In the genomic region with DNA sequence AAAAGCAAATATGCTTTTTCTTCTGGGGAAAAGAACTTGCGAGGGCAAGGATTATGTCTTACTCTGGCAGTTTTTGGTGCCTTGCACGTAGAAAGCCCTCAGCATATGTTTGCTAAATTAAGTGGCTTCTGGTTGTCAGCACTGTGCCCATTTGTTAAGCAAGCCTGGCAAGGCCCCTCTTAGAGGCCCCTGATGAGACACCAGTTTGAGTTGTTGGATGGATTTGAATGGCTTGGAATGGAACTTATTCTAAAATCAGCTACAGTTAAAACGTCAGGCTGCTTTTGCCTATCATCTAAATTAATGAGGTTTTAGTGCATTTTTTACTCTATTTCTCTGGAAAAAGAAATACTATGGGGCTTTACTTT, we compare ENCODE assay signal across 21 cellular contexts. TPM values are rescaled to one million over a fixed set of nuclear protein-coding genes. Genes with fewer than 3 reads are reported as not detected.
DNase-seq lines count a peak whose midpoint lies in the region; ATAC-seq and TF ChIP-seq lines count a peak whose summit lies in the region.
"Had no signal": no experiment of that assay in that cellular context is flagged by ENCODE, and none has a peak within 500 bp of the region (broad histone marks: within the 10 kb centered on the region; RNA-seq: fewer than 3 reads in every experiment).

No MANE protein-coding gene starts in this region.

- H3K4me1 ChIP-seq in right atrium auricular region = peaks cover 0 to 48% of the 10 kb centered on the region in 2 donors
- H3K4me1 ChIP-seq: A549, Caco-2 had no signal

- H3K27me3 ChIP-seq in right atrium auricular region = no peaks in the 10 kb centered on the region

- no peaks in the 10 kb centered on the region for H3K36me3 ChIP-seq in right atrium auricular region

- peak overlapping the region; percentile 56 to 90 for H3K27ac ChIP-seq in right atrium auricular region
- H3K27ac ChIP-seq: A549, PC-9 had no signal

- peaks cover 2% of the 10 kb centered on the region for H3K27me3 Mint-ChIP-seq in glutamatergic neuron (ENCODE audit: unreplicated experiment)
- H3K27me3 Mint-ChIP-seq in type B pancreatic cell = no peaks in the 10 kb centered on the region

- peak overlapping the region; percentile 35 for H3K4me3 Mint-ChIP-seq in glutamatergic neuron (ENCODE audit: unreplicated experiment)
- no peak overlapping the region for H3K4me3 Mint-ChIP-seq in type B pancreatic cell
- H3K4me3 Mint-ChIP-seq: CD8-positive, alpha-beta T cell; GM23338; H9 had no signal

- no peak for ATAC-seq in Right ventricle myocardium superior (ENCODE audit: poor library complexity)
- ATAC-seq in HG03139 (IDR thresholded peaks at IDR 0.05; ENCODE audit: unreplicated experiment) = no peak
- ATAC-seq: A549; CD8-positive, alpha-beta T cell had no signal

- H3K9me3 Mint-ChIP-seq in glutamatergic neuron (ENCODE audit: unreplicated experiment) (peaks cover 3% of the 10 kb centered on the region), type B pancreatic cell (no peaks in the 10 kb centered on the region)
- H3K9me3 Mint-ChIP-seq: GM23338, H9 had no signal

- H3K4me3 ChIP-seq in right atrium auricular region = no peak overlapping the region
- H3K4me3 ChIP-seq: A549, GM23338, PC-9 had no signal

- H3K4me1 Mint-ChIP-seq in glutamatergic neuron (ENCODE audit: low read depth, unreplicated experiment) (peaks cover 17% of the 10 kb centered on the region), type B pancreatic cell (ENCODE audit: unreplicated experiment) (no peaks in the 10 kb centered on the region)

- H3K9me3 ChIP-seq in right atrium auricular region = no peaks in the 10 kb centered on the region
- H3K9me3 ChIP-seq: A549, Caco-2 had no signal

- intact Hi-C loops in Right ventricle myocardium superior (cut with DNase I) = no loop called here

- H3K27ac Mint-ChIP-seq in glutamatergic neuron (ENCODE audit: unreplicated experiment) (no peak overlapping the region), type B pancreatic cell (no peak overlapping the region)
- H3K27ac Mint-ChIP-seq: CD8-positive, alpha-beta T cell; GM23338 had no signal

- no peak for TF ChIP-seq CTCF in right atrium auricular region (IDR thresholded peaks at IDR 0.05)
- TF ChIP-seq CTCF in glutamatergic neuron (IDR thresholded peaks at IDR 0.05; ENCODE audit: partially characterized antibody, unreplicated experiment) = no peak
- no peak for TF ChIP-seq CTCF in type B pancreatic cell (conservative IDR thresholded peaks at IDR 0.05)

- DNase-seq in right atrium auricular region (ENCODE audit: low spot score) = no peak
- no peak for DNase-seq in Right ventricle myocardium superior
- DNase-seq in NCI-H524 treated with DMSO at 0.1 percent for 48 hours (lab: John Stamatoyannopoulos, UW) = peak; percentile 53
- DNase-seq in glutamatergic neuron = no peak
- no peak for DNase-seq in SKM-1 treated with dmso at 0.1 percent for 144 hours (lab: John Stamatoyannopoulos, UW; ENCODE audit: unreplicated experiment)
- no peak for DNase-seq in type B pancreatic cell (ENCODE audit: extremely low spot score, unreplicated experiment)
- DNase-seq: Caco-2; CD8-positive, alpha-beta T cell; DMS79 treated with DMSO at 0.1 percent for 48 hours; H9; KBM-7; NCI-H1105; NCI-H1436 treated with DMSO at 0.1 percent for 48 hours; NCI-H187 treated with DMSO at 0.1 percent for 48 hours; NCI-H345; NCI-H82; NK-92 treated with Interleukin-12 subunit alpha and Interleukin-12 subunit beta, amount 100 ng/mL, for 24 hours; PC-9 had no signal

- H3K36me3 Mint-ChIP-seq in glutamatergic neuron (ENCODE audit: unreplicated experiment) = no peaks in the 10 kb centered on the region
- peaks cover 5% of the 10 kb centered on the region for H3K36me3 Mint-ChIP-seq in type B pancreatic cell

RNA-seq across cellular contexts. Expression of a gene that starts 28.2 kb away (rescaled TPM):
- total RNA-seq in right atrium auricular region (100 to 1,000 TPM in 1 of 2 donors, 10 to 100 TPM in 1; 75.4 to 212 TPM), Right ventricle myocardium superior (187 TPM), glutamatergic neuron (ENCODE audit: unreplicated experiment) (5.8 TPM), type B pancreatic cell (ENCODE audit: low replicate concordance) (4.2 and 5.8 TPM in 2 replicates)

Comparison
In these comparisons a context has a peak if more than half of its experiments do, and no peak if none do; other contexts are left out.
1. RNA of a gene that starts 28.2 kb away (total RNA-seq): 75.4 to 212 TPM in right atrium auricular region and 187 TPM in Right ventricle myocardium superior (single experiment); 5.8 TPM in glutamatergic neuron (single experiment) and 4.2 to 5.8 TPM in type B pancreatic cell; every median in the first group is over 10 times any median in the second.